ENCODE assay signal across 12 cellular contexts in genomic region chr3:16056210-16056607, GRCh38.
A peak's percentile ranks its signal among the peaks of the same experiment; 100 is the strongest.
DNase-seq lines count a peak whose midpoint lies in the region; ATAC-seq and TF ChIP-seq lines count a peak whose summit lies in the region.
"Had no signal": no experiment of that assay in that cellular context is flagged by ENCODE, and none has a peak within 500 bp of the region (broad histone marks: within the 10 kb centered on the region; RNA-seq: fewer than 3 reads in every experiment).

No MANE protein-coding gene starts in this region.

- H3K4me3 ChIP-seq in heart right ventricle (no peak overlapping the region), prostate gland (no peak overlapping the region), aorta (ENCODE audit: low read length in 2 of 2) (no peak overlapping the region)
- H3K4me3 ChIP-seq: K562 had no signal

- H3K9me3 ChIP-seq in heart right ventricle = no peaks in the 10 kb centered on the region
- H3K9me3 ChIP-seq in prostate gland = no peaks in the 10 kb centered on the region
- H3K9me3 ChIP-seq in aorta (ENCODE audit: control insufficient read depth, low read length) = no peaks in the 10 kb centered on the region

- no peaks in the 10 kb centered on the region for H3K36me3 ChIP-seq in heart right ventricle
- no peaks in the 10 kb centered on the region for H3K36me3 ChIP-seq in prostate gland
- H3K36me3 ChIP-seq in aorta (ENCODE audit: control insufficient read depth in 1 of 2, insufficient read depth in 2 of 2, low read length in 1 of 2) = no peaks in the 10 kb centered on the region

- 65 to 78% methylated on average over 2 of the region's 2 CpGs for WGBS in heart right ventricle, 2 donors
- WGBS in prostate gland = 35% methylated on average over 2 of the region's 2 CpGs
- 8 to 9% methylated on average over 2 of the region's 2 CpGs for WGBS in aorta, 2 donors

- intact Hi-C loops in heart right ventricle (cut with DNase I) = loop anchor here in 3 of 10 donors (5.0 to 10.0 kb wide), 4 partner anchors 76 to 499 kb away; no protein-coding TSS in a partner anchor
- intact Hi-C loops in prostate gland (cut with DNase I) = no loop called here
- intact Hi-C loops in aorta (cut with DNase I) = no loop called here

- H3K27me3 ChIP-seq in heart right ventricle (no peaks in the 10 kb centered on the region), prostate gland (replicated peaks; ENCODE audit: insufficient read depth) (no peaks in the 10 kb centered on the region), aorta (ENCODE audit: control insufficient read depth in 1 of 2, insufficient read depth in 2 of 2, low read length in 1 of 2) (no peaks in the 10 kb centered on the region)

- no peak for TF ChIP-seq POLR2A in prostate gland (IDR thresholded peaks at IDR 0.05)

- ATAC-seq in heart right ventricle (peak in 3 of 8 donors; percentile 30 to 63 (median 37)), aorta (ENCODE audit: low FRiP score) (no peak), GM18502 (IDR thresholded peaks at IDR 0.05; ENCODE audit: poor library complexity, unreplicated experiment) (no peak), HG02588 (IDR thresholded peaks at IDR 0.05; ENCODE audit: unreplicated experiment) (no peak)
- ATAC-seq: K562; stimulated activated naive CD8-positive, alpha-beta T cell treated with anti-CD3 and anti-CD28 coated beads, Interleukin-15, amount 100 ng/mL, for 72 hours had no signal

- DNase-seq in NCI-H748 treated with DMSO at 0.1 percent for 48 hours (lab: John Stamatoyannopoulos, UW) (peak; percentile 6), NCI-H748 (lab: John Stamatoyannopoulos, UW; ENCODE audit: unreplicated experiment) (no peak), heart right ventricle (no peak), prostate gland (ENCODE audit: low spot score) (no peak), aorta (peak in 1 of 2 donors; percentile 55), NCI-H82 (lab: John Stamatoyannopoulos, UW) (no peak)
- DNase-seq: Calu3; stimulated activated naive CD8-positive, alpha-beta T cell treated with anti-CD3 and anti-CD28 coated beads, Interleukin-15, amount 100 ng/mL, for 72 hours had no signal

- no peak for TF ChIP-seq CTCF in heart right ventricle (IDR thresholded peaks at IDR 0.05)
- TF ChIP-seq CTCF in prostate gland (IDR thresholded peaks at IDR 0.05) = no peak

- peak overlapping the region in 6 of 10 donors; percentile 10 to 82 (median 60) for H3K27ac ChIP-seq in heart right ventricle
- peak overlapping the region; percentile 65 to 67 for H3K27ac ChIP-seq in prostate gland
- peak overlapping the region; percentile 15 to 98 for H3K27ac ChIP-seq in aorta (ENCODE audit: low read depth in 1 of 2, low read length in 2 of 2)
- H3K27ac ChIP-seq: 22Rv1 had no signal

- H3K4me1 ChIP-seq in heart right ventricle = peaks cover 9 to 40% (median 30%) of the 10 kb centered on the region in 9 donors
- no peaks in the 10 kb centered on the region for H3K4me1 ChIP-seq in prostate gland (replicated peaks)
- peaks cover 2 to 5% of the 10 kb centered on the region in 2 donors for H3K4me1 ChIP-seq in aorta (ENCODE audit: control insufficient read depth in 1 of 2, insufficient read depth in 2 of 2, low read length in 2 of 2)
